ENCODE assay signal across 1 cellular context in the genomic region with DNA sequence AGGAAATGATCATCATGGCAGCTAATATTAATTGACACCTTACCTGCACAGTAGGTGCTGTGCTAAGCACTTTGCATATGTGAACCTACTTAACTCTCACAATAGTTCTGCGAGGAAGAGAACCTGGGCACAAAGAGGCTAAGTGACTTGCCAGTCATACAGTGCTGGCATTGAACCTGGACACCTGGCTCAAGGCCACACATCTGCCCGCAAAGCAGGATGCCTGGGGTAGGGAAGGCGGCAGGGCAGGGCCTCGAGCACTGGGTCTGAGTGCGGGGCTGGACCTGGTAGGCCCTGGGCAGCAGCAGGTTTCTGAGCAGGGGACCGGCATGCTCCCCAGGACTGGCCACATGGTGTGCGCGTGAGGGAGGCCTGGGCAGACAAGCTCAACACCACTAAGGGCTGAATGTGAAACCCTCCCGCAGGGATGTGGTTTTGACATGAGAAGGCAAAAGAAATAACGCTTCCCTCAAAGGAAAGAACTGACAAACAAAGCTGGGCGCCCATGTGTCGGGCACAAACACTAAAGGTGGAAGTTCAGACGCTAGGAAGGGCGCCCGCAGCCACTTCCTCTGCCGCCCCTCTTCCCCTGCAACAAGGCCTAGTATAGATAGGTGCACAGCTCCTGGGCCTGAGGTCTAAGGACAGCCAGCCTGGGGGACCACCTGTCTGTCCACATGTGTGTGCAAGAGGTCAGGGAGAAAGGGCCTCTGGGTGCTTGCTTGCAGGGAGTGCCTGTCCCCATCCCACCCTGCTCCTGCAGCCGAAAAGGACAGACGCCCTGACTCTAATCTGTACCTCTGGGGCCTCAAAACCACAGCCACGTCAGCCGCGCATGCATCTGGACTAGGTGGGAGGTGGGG.
TF ChIP-seq lines count a peak whose summit lies in the region.

No MANE protein-coding gene starts in this region.

TF ChIP-seq in liver, 16 proteins besides CTCF, POLR2A, EP300 and RAD21 (continued from another document):
- no peak for TF ChIP-seq FOXA2 (IDR thresholded peaks at IDR 0.05)
- TF ChIP-seq HNF4G (IDR thresholded peaks at IDR 0.05), result no peak
TF ChIP-seq in liver: peak in this region for 0.
